Comparison of ENCODE assay signal across 26 cellular contexts in the genomic region with DNA sequence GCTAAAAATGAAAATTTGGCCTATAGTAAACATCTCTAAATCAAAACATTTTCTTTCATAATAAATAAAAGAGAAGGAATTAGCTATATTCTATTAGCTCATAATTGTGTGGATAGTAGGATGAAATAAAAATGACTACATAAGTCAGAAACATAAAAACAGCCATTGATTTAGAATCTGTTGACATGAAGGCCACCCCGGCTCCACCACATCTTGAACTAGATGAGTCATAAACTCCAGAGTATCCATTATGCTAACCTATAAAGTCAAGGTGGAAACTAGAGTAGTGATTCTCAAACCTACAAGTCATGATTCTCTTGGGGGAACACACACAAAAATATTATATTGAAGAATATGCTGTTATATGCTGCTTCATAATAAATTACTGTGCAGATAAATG.
"Had no signal": no experiment of that assay in that cellular context is flagged by ENCODE, and none has a peak within 500 bp of the region (broad histone marks: within the 10 kb centered on the region; RNA-seq: fewer than 3 reads in every experiment).

No MANE protein-coding gene starts in this region.

- H3K4me1 ChIP-seq: body of pancreas, esophagus muscularis mucosa, left ventricle myocardium inferior, right atrium auricular region, transverse colon had no signal

- H3K27ac Mint-ChIP-seq: activated CD4-positive, alpha-beta memory T cell treated with anti-CD3 and anti-CD28 coated beads, Interleukin-2, amount 10 ng/mL, durations not matched to agents 7 days and 5 days; activated CD4-positive, alpha-beta T cell treated with anti-CD3 and anti-CD28 coated beads for 36 hours; activated naive CD4-positive, alpha-beta T cell treated with anti-CD3 and anti-CD28 coated beads, Interleukin-2, amount 50 U/mL, for 72 hours; activated T-cell treated with anti-CD3 and anti-CD28 coated beads, Interleukin-2, amount 50 U/mL, for 24 hours; memory B cell; natural killer cell had no signal

- H3K36me3 ChIP-seq: esophagus muscularis mucosa, left ventricle myocardium inferior, right atrium auricular region, transverse colon had no signal

- H3K4me3 ChIP-seq: body of pancreas, esophagus muscularis mucosa, left ventricle myocardium inferior, right atrium auricular region, skin epidermis, transverse colon had no signal

- H3K36me3 Mint-ChIP-seq: activated naive CD4-positive, alpha-beta T cell treated with anti-CD3 and anti-CD28 coated beads, Interleukin-2, amount 50 U/mL, for 72 hours; memory B cell; natural killer cell had no signal

- H3K27ac ChIP-seq: body of pancreas, esophagus muscularis mucosa, foreskin keratinocyte, left ventricle myocardium inferior, right atrium auricular region, skin epidermis, transverse colon, VCaP had no signal

- H3K4me3 Mint-ChIP-seq: activated CD4-positive, alpha-beta memory T cell treated with anti-CD3 and anti-CD28 coated beads, Interleukin-2, amount 10 ng/mL, durations not matched to agents 7 days and 5 days; activated CD4-positive, alpha-beta T cell treated with anti-CD3 and anti-CD28 coated beads for 36 hours; activated T-cell treated with anti-CD3 and anti-CD28 coated beads, Interleukin-2, amount 50 U/mL, for 24 hours; central memory CD8-positive, alpha-beta T cell; memory B cell; natural killer cell had no signal

- H3K4me1 Mint-ChIP-seq: activated CD4-positive, alpha-beta memory T cell treated with anti-CD3 and anti-CD28 coated beads, Interleukin-2, amount 10 ng/mL, durations not matched to agents 7 days and 5 days; activated CD4-positive, alpha-beta T cell treated with anti-CD3 and anti-CD28 coated beads for 36 hours; central memory CD8-positive, alpha-beta T cell; memory B cell; natural killer cell had no signal

- H3K9me3 ChIP-seq: body of pancreas, esophagus muscularis mucosa, right atrium auricular region, transverse colon had no signal

- H3K27me3 ChIP-seq: esophagus muscularis mucosa, foreskin keratinocyte, right atrium auricular region, transverse colon had no signal

- DNase-seq: activated CD4-positive, alpha-beta memory T cell treated with anti-CD3 and anti-CD28 coated beads, Interleukin-2, amount 10 ng/mL, durations not matched to agents 7 days and 5 days; activated CD4-positive, alpha-beta T cell treated with anti-CD3 and anti-CD28 coated beads for 36 hours; activated effector memory CD4-positive, alpha-beta T cell treated with Interleukin-2 at 50 U/mL for 16 hours; activated T-cell treated with anti-CD3 and anti-CD28 coated beads, Interleukin-2, amount 50 U/mL, for 24 hours; amniotic stem cell; body of pancreas; cortex of kidney; effector CD4-positive, alpha-beta T cell; foreskin keratinocyte; glutamatergic neuron; hypothalamus; kidney; left ventricle myocardium inferior; natural killer cell; stimulated activated CD4-positive, alpha-beta T cell treated with anti-CD3 and anti-CD28 coated beads, Interleukin-15, amount 100 ng/mL, for 24 hours; stimulated activated CD4-positive, alpha-beta T cell treated with anti-CD3 and anti-CD28 coated beads, Interleukin-4, amount 100 ng/mL, for 1 hour; stimulated activated naive CD4-positive, alpha-beta T cell; T1000; transverse colon had no signal

- H3K27me3 Mint-ChIP-seq: activated CD4-positive, alpha-beta memory T cell treated with anti-CD3 and anti-CD28 coated beads, Interleukin-2, amount 10 ng/mL, durations not matched to agents 7 days and 5 days; activated CD4-positive, alpha-beta T cell treated with anti-CD3 and anti-CD28 coated beads for 36 hours; activated T-cell treated with anti-CD3 and anti-CD28 coated beads, Interleukin-2, amount 50 U/mL, for 24 hours; central memory CD8-positive, alpha-beta T cell had no signal

- H3K9me3 Mint-ChIP-seq: activated CD4-positive, alpha-beta memory T cell treated with anti-CD3 and anti-CD28 coated beads, Interleukin-2, amount 10 ng/mL, durations not matched to agents 7 days and 5 days had no signal
